In genomic region chr5:78112931-78113330, GRCh38 we compare ENCODE assay signal across 22 cellular contexts.
A peak's percentile ranks its signal among the peaks of the same experiment; 100 is the strongest.
DNase-seq lines count a peak whose midpoint lies in the region; ATAC-seq, FAIRE-seq and TF ChIP-seq lines count a peak whose summit lies in the region.
"Had no signal": no experiment of that assay in that cellular context is flagged by ENCODE, and none has a peak within 500 bp of the region (broad histone marks: within the 10 kb centered on the region; RNA-seq: fewer than 3 reads in every experiment).

No MANE protein-coding gene starts in this region.

- DNase-seq in DMS 273 (lab: John Stamatoyannopoulos, UW; ENCODE audit: unreplicated experiment) (peak; percentile 61), DMS 273 treated with DMSO at 0.1 percent for 48 hours (lab: John Stamatoyannopoulos, UW) (no peak), kidney (peak; percentile 39), retina (peak; percentile 62), NCI-H1092 (lab: John Stamatoyannopoulos, UW) (no peak)
- no peak for DNase-seq in activated CD4-positive, CD25-positive, alpha-beta regulatory T cell (lab: John Stamatoyannopoulos, UW)
- DNase-seq: AML-193; CD4-positive, CD25-positive, alpha-beta regulatory T cell; COR-L47; DMS153; GF-D8; MM.1S; NCI-H187; NCI-H2171; NCI-H526 treated with DMSO at 0.1 percent for 48 hours; NK-92 treated with Interleukin-12 subunit alpha and Interleukin-12 subunit beta, amount 100 ng/mL, for 24 hours; SHP77 had no signal

- H3K4me2 ChIP-seq in OCI-LY3 (ENCODE audit: low read length) = peak overlapping the region; percentile 73

- no peak for FAIRE-seq in kidney (lab: Jason Lieb, UNC)
- FAIRE-seq: H1 had no signal

- peaks cover 3% of the 10 kb centered on the region for H3K36me3 ChIP-seq in OCI-LY3 (replicated peaks; ENCODE audit: low read depth, low read length)
- H3K36me3 ChIP-seq in kidney (ENCODE audit: control insufficient read depth in 1 of 2, insufficient read depth in 2 of 2, low read length in 2 of 2) = peaks cover 0 to 5% of the 10 kb centered on the region in 2 donors

- H3K4me3 ChIP-seq in OCI-LY3 (ENCODE audit: low read length) = peak overlapping the region; percentile 71
- no peak overlapping the region for H3K4me3 ChIP-seq in kidney (ENCODE audit: low read length in 2 of 2)
- H3K4me3 ChIP-seq: SK-N-MC had no signal

- H3K9me3 ChIP-seq in OCI-LY3 (ENCODE audit: insufficient read depth, low read length) (no peaks in the 10 kb centered on the region), kidney (ENCODE audit: control insufficient read depth in 1 of 2, low read length in 2 of 2) (no peaks in the 10 kb centered on the region)

- no peaks in the 10 kb centered on the region for H4K20me1 ChIP-seq in OCI-LY3 (ENCODE audit: insufficient read depth, low read length)

- H3K79me2 ChIP-seq in OCI-LY3 (ENCODE audit: low read length) = peaks cover 8% of the 10 kb centered on the region; the same call in 1 of the 2 replicates

- H3K9ac ChIP-seq in OCI-LY3 (ENCODE audit: low read length) = peak overlapping the region; percentile 58
- no peak overlapping the region for H3K9ac ChIP-seq in kidney (ENCODE audit: low read length in 2 of 2)

- peak overlapping the region; percentile 63 for H3K27ac ChIP-seq in OCI-LY3 (ENCODE audit: low read length)
- no peak overlapping the region for H3K27ac ChIP-seq in kidney (ENCODE audit: low read depth in 2 of 2, low read length in 2 of 2)
- H3K27ac ChIP-seq: 22Rv1, SK-N-MC had no signal

- no peak overlapping the region for H2AFZ ChIP-seq in OCI-LY3 (ENCODE audit: low read depth, low read length)

- no peaks in the 10 kb centered on the region for H3K27me3 ChIP-seq in OCI-LY3 (ENCODE audit: low read depth, low read length)

- TF ChIP-seq CTCF in OCI-LY3 (IDR thresholded peaks at IDR 0.05; ENCODE audit: low read depth, low read length) (no peak), kidney (IDR thresholded peaks at IDR 0.05; ENCODE audit: borderline replicate concordance, extremely low read depth, insufficient read depth) (no peak)

- ATAC-seq in GM18858 (IDR thresholded peaks at IDR 0.05; ENCODE audit: unreplicated experiment) = no peak

- intact Hi-C loops in kidney (cut with DNase I) = no loop called here

- H3K4me1 ChIP-seq in OCI-LY3 (ENCODE audit: low read length) (peaks cover 80% of the 10 kb centered on the region), kidney (ENCODE audit: control insufficient read depth in 1 of 2, insufficient read depth in 1 of 2, low read depth in 1 of 2, low read length in 2 of 2) (peaks cover 0 to 2% of the 10 kb centered on the region in 2 donors)

Comparison
In these comparisons a context has a peak if more than half of its experiments do, and no peak if none do; other contexts are left out.
1. DNase-seq: peak in DMS 273 (single experiment), kidney (single experiment) and retina (single experiment); none in DMS 273 treated with DMSO at 0.1 percent for 48 hours (single experiment), activated CD4-positive, CD25-positive, alpha-beta regulatory T cell (0 of 4) and NCI-H1092 (single experiment).